8 cellular contexts compared by ENCODE assay signal in the genomic region with DNA sequence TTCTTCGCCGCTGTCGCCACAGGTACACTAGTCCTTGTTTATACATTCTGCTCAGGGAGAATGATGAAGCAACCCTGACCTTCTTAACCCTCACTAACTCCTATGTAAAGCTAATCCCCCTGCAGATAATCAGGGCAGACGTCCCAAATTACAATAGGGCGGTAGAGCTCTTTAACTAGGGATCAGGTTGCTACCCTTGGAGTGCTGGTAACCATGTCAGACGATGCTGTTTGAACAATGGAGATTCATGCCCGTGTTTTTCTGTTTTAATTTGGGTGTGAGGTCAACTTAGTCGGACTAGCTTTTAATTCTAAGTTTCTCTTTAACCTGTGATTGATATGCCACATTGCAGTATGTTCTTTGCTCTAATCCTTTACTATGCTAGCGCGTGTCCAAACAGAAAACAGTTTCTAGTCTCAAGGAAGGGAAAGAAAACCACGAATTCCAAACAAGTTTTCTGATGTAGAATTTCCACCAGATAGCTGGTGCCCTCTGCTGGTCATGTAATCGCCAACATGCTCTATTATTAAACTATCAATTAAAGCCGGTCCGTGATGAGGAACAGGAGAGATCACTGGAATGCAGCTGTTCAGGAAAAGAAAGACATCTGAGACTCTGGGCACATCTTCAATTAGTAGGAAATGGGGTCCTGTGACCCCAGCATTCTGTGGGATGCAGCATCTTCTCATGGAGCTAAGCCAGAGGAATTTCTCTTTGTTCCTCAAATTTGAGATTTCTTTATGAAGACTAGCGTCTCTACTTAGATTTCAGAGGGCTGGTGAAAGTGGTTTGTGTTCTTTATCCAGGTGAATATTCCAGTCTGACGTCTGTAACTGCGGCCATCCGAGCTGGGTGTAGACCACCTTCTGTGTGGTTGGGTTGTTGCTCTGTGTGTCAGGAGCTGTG. TPM values are rescaled to one million over a fixed set of nuclear protein-coding genes. Genes with fewer than 3 reads are reported as not detected.
DNase-seq lines count a peak whose midpoint lies in the region; ATAC-seq, FAIRE-seq and TF ChIP-seq lines count a peak whose summit lies in the region.

No MANE protein-coding gene starts in this region.

- no TSS peak for BruUV-seq in Calu3 (replicated peaks; lab: Mats Ljungman, UMichigan)

- H3K36me3 ChIP-seq in osteoblast (ENCODE audit: insufficient read depth, low read length) (no peaks in the 10 kb centered on the region), uterus (no peaks in the 10 kb centered on the region)

- intact Hi-C loops in Calu3 (cut with micrococcal nuclease; ENCODE audit: unreplicated experiment) (loop anchor here (1.0 kb wide), 1 partner anchor 85 kb away; no protein-coding TSS in a partner anchor), uterus (cut with DNase I; ENCODE audit: low total_unique reads) (loop anchor here (5.0 kb wide), 1 partner anchor 85 kb away; no protein-coding TSS in a partner anchor)

- H3K4me1 Mint-ChIP-seq in Calu3 (ENCODE audit: low read depth, unreplicated experiment) (no peaks in the 10 kb centered on the region), glutamatergic neuron (ENCODE audit: low read depth, unreplicated experiment) (peaks cover 6% of the 10 kb centered on the region)
- peaks cover 18% of the 10 kb centered on the region for H3K4me1 Mint-ChIP-seq in activated naive CD8-positive, alpha-beta T cell treated with anti-CD3 and anti-CD28 coated beads, Interleukin-2, amount 10 ng/mL, durations not matched to agents 7 days and 5 days

- H3K27ac Mint-ChIP-seq in Calu3 (ENCODE audit: unreplicated experiment) = no peak overlapping the region
- H3K27ac Mint-ChIP-seq in activated naive CD8-positive, alpha-beta T cell treated with anti-CD3 and anti-CD28 coated beads, Interleukin-2, amount 10 ng/mL, durations not matched to agents 7 days and 5 days = no peak overlapping the region
- H3K27ac Mint-ChIP-seq in glutamatergic neuron (ENCODE audit: unreplicated experiment) = no peak overlapping the region

- H4K20me1 ChIP-seq in osteoblast (ENCODE audit: insufficient read depth, low read length) = no peaks in the 10 kb centered on the region

- H3K4me3 ChIP-seq in osteoblast (ENCODE audit: insufficient read depth, low read length) (peak overlapping the region; percentile 71), uterus (peak overlapping the region in 1 of 2 donors; percentile 15)

- H3K4me2 ChIP-seq in osteoblast (ENCODE audit: insufficient read depth, low read length) = peak overlapping the region; percentile 90

- TF ChIP-seq CTCF in Calu3 (IDR thresholded peaks at IDR 0.05; ENCODE audit: unreplicated experiment) (no peak), glutamatergic neuron (IDR thresholded peaks at IDR 0.05; ENCODE audit: partially characterized antibody, unreplicated experiment) (peak; percentile 84), osteoblast (IDR thresholded peaks at IDR 0.05; ENCODE audit: extremely low read depth, low read depth, low read length) (peak; percentile 88), uterus (IDR thresholded peaks at IDR 0.05) (peak; percentile 75 to 91 (median 80))

- H3K4me3 Mint-ChIP-seq in Calu3 (ENCODE audit: low read depth, unreplicated experiment) = no peak overlapping the region
- H3K4me3 Mint-ChIP-seq in activated naive CD8-positive, alpha-beta T cell treated with anti-CD3 and anti-CD28 coated beads, Interleukin-2, amount 10 ng/mL, durations not matched to agents 7 days and 5 days = peak overlapping the region; percentile 53
- H3K4me3 Mint-ChIP-seq in glutamatergic neuron (ENCODE audit: unreplicated experiment) = no peak overlapping the region

- H3K79me2 ChIP-seq in osteoblast (ENCODE audit: insufficient read depth, low read length) = no peaks in the 10 kb centered on the region

- peak overlapping the region; percentile 87 for H2AFZ ChIP-seq in osteoblast (ENCODE audit: low read length)

- TF ChIP-seq EP300 in Ishikawa (IDR thresholded peaks at IDR 0.05; ENCODE audit: borderline replicate concordance) = no peak

- H3K9me3 ChIP-seq in osteoblast (ENCODE audit: low read depth, low read length) (no peaks in the 10 kb centered on the region), uterus (no peaks in the 10 kb centered on the region)

- TF ChIP-seq POLR2A in uterus (IDR thresholded peaks at IDR 0.05) = no peak

- POLR2A ChIA-PET in activated naive CD8-positive, alpha-beta T cell treated with anti-CD3 and anti-CD28 coated beads, Interleukin-2, amount 10 ng/mL, durations not matched to agents 7 days and 5 days (lab: Charles Lee) = interaction anchor here (1.0 to 1.4 kb wide), 2 partner anchors 83 to 85 kb away, joined by 3 to 5 read pairs; no protein-coding TSS in a partner anchor

- H3K27me3 ChIP-seq in osteoblast (ENCODE audit: insufficient read depth, low read length) (peaks cover 13% of the 10 kb centered on the region), uterus (no peaks in the 10 kb centered on the region)

- peak; percentile 68 for FAIRE-seq in RCC 7860 (lab: Jason Lieb, UNC)

- H3K4me1 ChIP-seq in osteoblast (ENCODE audit: insufficient read depth, low read length) = peaks cover 6% of the 10 kb centered on the region
- H3K4me1 ChIP-seq in uterus = no peaks in the 10 kb centered on the region

- H3K27me3 Mint-ChIP-seq in Calu3 (ENCODE audit: unreplicated experiment) (no peaks in the 10 kb centered on the region), glutamatergic neuron (ENCODE audit: unreplicated experiment) (no peaks in the 10 kb centered on the region)
- peaks cover 5% of the 10 kb centered on the region for H3K27me3 Mint-ChIP-seq in activated naive CD8-positive, alpha-beta T cell treated with anti-CD3 and anti-CD28 coated beads, Interleukin-2, amount 10 ng/mL, durations not matched to agents 7 days and 5 days

- CTCF ChIA-PET in Calu3 (lab: Charles Lee) = interaction anchor here (1.4 to 4.6 kb wide), 3 partner anchors 48 to 84 kb away, joined by 5 to 50 read pairs (median 6); no protein-coding TSS in a partner anchor

- ATAC-seq in activated naive CD8-positive, alpha-beta T cell treated with anti-CD3 and anti-CD28 coated beads, Interleukin-2, amount 10 ng/mL, durations not matched to agents 7 days and 5 days (ENCODE audit: low read depth) = no peak
- no peak for ATAC-seq in GM18858 (IDR thresholded peaks at IDR 0.05; ENCODE audit: unreplicated experiment)

- no peaks in the 10 kb centered on the region for H3K9me3 Mint-ChIP-seq in Calu3 (ENCODE audit: low read depth, unreplicated experiment)
- no peaks in the 10 kb centered on the region for H3K9me3 Mint-ChIP-seq in activated naive CD8-positive, alpha-beta T cell treated with anti-CD3 and anti-CD28 coated beads, Interleukin-2, amount 10 ng/mL, durations not matched to agents 7 days and 5 days
- H3K9me3 Mint-ChIP-seq in glutamatergic neuron (ENCODE audit: unreplicated experiment) = no peaks in the 10 kb centered on the region

- H3K27ac ChIP-seq in osteoblast (ENCODE audit: low read depth, low read length) (no peak overlapping the region), uterus (peak overlapping the region in 1 of 2 donors; percentile 46)

- DNase-seq in Calu3 = peak; percentile 51
- peak; percentile 45 for DNase-seq in RCC 7860 (ENCODE audit: low spot score)
- DNase-seq in activated naive CD8-positive, alpha-beta T cell treated with anti-CD3 and anti-CD28 coated beads, Interleukin-2, amount 10 ng/mL, durations not matched to agents 7 days and 5 days = no peak
- DNase-seq in glutamatergic neuron = peak; percentile 53
- no peak for DNase-seq in osteoblast (ENCODE audit: insufficient read length, low spot score, missing footprints)
- peak; percentile 60 to 70 for DNase-seq in uterus

- peak; percentile 82 for TF ChIP-seq RAD21 in Ishikawa (IDR thresholded peaks at IDR 0.05; ENCODE audit: low read depth)

- H3K36me3 Mint-ChIP-seq in Calu3 (ENCODE audit: insufficient read depth, unreplicated experiment) (no peaks in the 10 kb centered on the region), glutamatergic neuron (ENCODE audit: unreplicated experiment) (peaks cover 4% of the 10 kb centered on the region)
- no peaks in the 10 kb centered on the region for H3K36me3 Mint-ChIP-seq in activated naive CD8-positive, alpha-beta T cell treated with anti-CD3 and anti-CD28 coated beads, Interleukin-2, amount 10 ng/mL, durations not matched to agents 7 days and 5 days

TF ChIP-seq in Ishikawa, 13 proteins besides CTCF, POLR2A, EP300 and RAD21:
- TF ChIP-seq YY1 (IDR thresholded peaks at IDR 0.05; ENCODE audit: low read depth) = no peak
- no peak for TF ChIP-seq TAF1 (IDR thresholded peaks at IDR 0.05; ENCODE audit: low read depth)
- TF ChIP-seq, protein P1, sequence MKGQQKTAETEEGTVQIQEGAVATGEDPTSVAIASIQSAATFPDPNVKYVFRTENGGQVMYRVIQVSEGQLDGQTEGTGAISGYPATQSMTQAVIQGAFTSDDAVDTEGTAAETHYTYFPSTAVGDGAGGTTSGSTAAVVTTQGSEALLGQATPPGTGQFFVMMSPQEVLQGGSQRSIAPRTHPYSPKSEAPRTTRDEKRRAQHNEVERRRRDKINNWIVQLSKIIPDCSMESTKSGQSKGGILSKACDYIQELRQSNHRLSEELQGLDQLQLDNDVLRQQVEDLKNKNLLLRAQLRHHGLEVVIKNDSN (IDR thresholded peaks at IDR 0.05) = no peak
- no peak for TF ChIP-seq TCF12 (IDR thresholded peaks at IDR 0.05; ENCODE audit: low read depth)
- TF ChIP-seq ZBTB7A (IDR thresholded peaks at IDR 0.05; ENCODE audit: low read depth) = no peak
- no peak for TF ChIP-seq CEBPB (IDR thresholded peaks at IDR 0.05)
- no peak for TF ChIP-seq FOXM1 (IDR thresholded peaks at IDR 0.05; ENCODE audit: borderline replicate concordance, low read depth)
TF ChIP-seq in Ishikawa: peak in this region for 0.

RNA-seq across cellular contexts. Expression of a gene that starts 18.3 kb away (rescaled TPM):
- total RNA-seq in Calu3 (2022) (57.8 and 65.9 TPM in 2 replicates), glutamatergic neuron (ENCODE audit: unreplicated experiment) (21.3 TPM), osteoblast (101 and 103 TPM in 2 replicates), uterus (100 to 1,000 TPM in 1 of 4 donors, 10 to 100 TPM in 3; 41.0 to 128 (median 71.8) TPM)
- 10 to 100 TPM; 44.7 to 51.3 TPM for total RNA-seq in activated naive CD8-positive, alpha-beta T cell treated with anti-CD3 and anti-CD28 coated beads, Interleukin-2, amount 10 ng/mL, durations not matched to agents 7 days and 5 days

RNA-seq across cellular contexts. Expression of a gene that starts 31.3 kb away (rescaled TPM):
- total RNA-seq in Calu3 (2022) (3.7 and 3.8 TPM in 2 replicates), glutamatergic neuron (ENCODE audit: unreplicated experiment) (3.6 TPM), osteoblast (22.4 and 24.2 TPM in 2 replicates), uterus (10 to 100 TPM in 3 of 4 donors, 1 to 10 TPM in 1; 6.9 to 69.0 (median 20.7) TPM)
- 1 to 10 TPM; 3.3 to 3.6 TPM for total RNA-seq in activated naive CD8-positive, alpha-beta T cell treated with anti-CD3 and anti-CD28 coated beads, Interleukin-2, amount 10 ng/mL, durations not matched to agents 7 days and 5 days

Comparison
In these comparisons a context has a peak if more than half of its experiments do, and no peak if none do; other contexts are left out.
1. DNase-seq: peak in Calu3 (single experiment), RCC 7860 (single experiment), glutamatergic neuron (single experiment) and uterus (2 of 2); none in activated naive CD8-positive, alpha-beta T cell treated with anti-CD3 and anti-CD28 coated beads, Interleukin-2, amount 10 ng/mL, durations not matched to agents 7 days and 5 days (single experiment) and osteoblast (single experiment).